In the genomic region with DNA sequence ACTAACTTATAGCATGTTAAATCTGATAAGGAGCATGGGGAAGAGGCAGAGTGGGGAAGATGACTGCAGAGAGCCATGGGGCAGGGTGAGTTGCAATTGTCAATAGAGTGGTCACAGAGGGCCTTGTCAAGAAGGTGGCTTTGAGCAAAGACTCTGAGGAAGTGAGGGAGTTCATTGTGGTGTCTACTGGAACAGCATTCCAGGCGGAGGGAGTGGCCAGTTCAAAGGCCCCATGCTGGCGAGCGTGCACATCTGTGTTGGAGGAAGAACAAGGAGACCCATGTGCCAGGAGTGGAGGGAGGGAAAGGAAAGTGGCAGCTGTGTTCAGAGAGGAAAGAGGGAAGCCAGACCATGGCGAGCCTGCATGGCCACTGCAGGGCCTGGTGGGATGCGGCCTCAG, we compare ENCODE assay signal across 18 cellular contexts. TPM values are rescaled to one million over a fixed set of nuclear protein-coding genes. Genes with fewer than 3 reads are reported as not detected.
A peak's percentile ranks its signal among the peaks of the same experiment; 100 is the strongest.
DNase-seq lines count a peak whose midpoint lies in the region; ATAC-seq, FAIRE-seq and TF ChIP-seq lines count a peak whose summit lies in the region.
"Had no signal": no experiment of that assay in that cellular context is flagged by ENCODE, and none has a peak within 500 bp of the region (broad histone marks: within the 10 kb centered on the region; RNA-seq: fewer than 3 reads in every experiment).

No MANE protein-coding gene starts in this region.

- peaks cover 25% of the 10 kb centered on the region for H3K4me1 Mint-ChIP-seq in Calu3 (ENCODE audit: low read depth, unreplicated experiment)
- peaks cover 17% of the 10 kb centered on the region for H3K4me1 Mint-ChIP-seq in astrocyte (ENCODE audit: low read depth, unreplicated experiment)
- H3K4me1 Mint-ChIP-seq in stimulated activated naive B cell treated with anti-CD40 and anti-IgM and Interleukin-4, amounts not matched to agents 10 μg/mL and 1 μg/mL and 100 μg/mL, for 72 hours, result peaks cover 5 to 10% of the 10 kb centered on the region in 2 donors
- H3K4me1 Mint-ChIP-seq: CD4-positive, alpha-beta memory T cell; IgD-negative memory B cell had no signal

- no peaks in the 10 kb centered on the region for H3K27me3 ChIP-seq in PC-3 (ENCODE audit: low read length)
- peaks cover 4% of the 10 kb centered on the region for H3K27me3 ChIP-seq in astrocyte (ENCODE audit: insufficient read depth, low read length)

- no peak overlapping the region for H3K9ac ChIP-seq in PC-3 (ENCODE audit: low read length)
- H3K9ac ChIP-seq in astrocyte (ENCODE audit: low read length), result no peak overlapping the region

- TF ChIP-seq CTCF in Calu3 (IDR thresholded peaks at IDR 0.05; ENCODE audit: unreplicated experiment) (no peak), PC-3 (conservative IDR thresholded peaks at IDR 0.05; ENCODE audit: low read depth, low read length) (no peak), astrocyte (IDR thresholded peaks at IDR 0.05; ENCODE audit: insufficient read depth, low read depth, low read length) (no peak)

- no peak overlapping the region for H2AFZ ChIP-seq in PC-3 (ENCODE audit: low read length)
- no peak overlapping the region for H2AFZ ChIP-seq in astrocyte (ENCODE audit: low read depth, low read length)

- BruUV-seq in Calu3 (replicated peaks; lab: Mats Ljungman, UMichigan) (no TSS peak), PC-3 (replicated peaks; lab: Mats Ljungman, UMichigan) (no TSS peak)

- no peaks in the 10 kb centered on the region for H3K9me2 ChIP-seq in PC-3 (replicated peaks; ENCODE audit: low read length)

- H3K27me3 Mint-ChIP-seq in Calu3 (ENCODE audit: unreplicated experiment) (no peaks in the 10 kb centered on the region), astrocyte (ENCODE audit: low read depth, unreplicated experiment) (peaks cover 18% of the 10 kb centered on the region)
- peaks cover 0 to 5% of the 10 kb centered on the region in 2 donors for H3K27me3 Mint-ChIP-seq in stimulated activated naive B cell treated with anti-CD40 and anti-IgM and Interleukin-4, amounts not matched to agents 10 μg/mL and 1 μg/mL and 100 μg/mL, for 72 hours

- DNase-seq in Calu3 (peak; percentile 34), PC-3 (no peak), astrocyte (ENCODE audit: low read depth) (no peak), NCI-H2196 treated with DMSO at 0.1 percent for 48 hours (lab: John Stamatoyannopoulos, UW; ENCODE audit: unreplicated experiment) (no peak), NCI-H2171 treated with DMSO at 0.1 percent for 48 hours (lab: John Stamatoyannopoulos, UW) (no peak)
- DNase-seq in stimulated activated naive B cell treated with anti-CD40 and anti-IgM and Interleukin-4, amounts not matched to agents 10 μg/mL and 1 μg/mL and 100 μg/mL, for 72 hours, result no peak
- DNase-seq: ACHN; CD4-positive, alpha-beta memory T cell; DMS153; DND-41; GF-D8 had no signal

- H3K4me2 ChIP-seq in PC-3 (ENCODE audit: low read length) (0 out of 2 replicates have a peak overlapping the region, but pooled peaks have one; percentile 29), astrocyte (ENCODE audit: low read length) (no peak overlapping the region)

- POLR2A ChIA-PET in PC-3 (lab: Charles Lee; ENCODE audit: unreplicated experiment), result no interaction called here

- H3K9me3 Mint-ChIP-seq in Calu3 (ENCODE audit: low read depth, unreplicated experiment) (no peaks in the 10 kb centered on the region), astrocyte (ENCODE audit: unreplicated experiment) (peaks cover 4% of the 10 kb centered on the region)
- H3K9me3 Mint-ChIP-seq in stimulated activated naive B cell treated with anti-CD40 and anti-IgM and Interleukin-4, amounts not matched to agents 10 μg/mL and 1 μg/mL and 100 μg/mL, for 72 hours, result peaks cover 2 to 4% of the 10 kb centered on the region in 2 donors

- no peak overlapping the region for H3K4me3 ChIP-seq in PC-3 (ENCODE audit: low read length)
- no peak overlapping the region for H3K4me3 ChIP-seq in astrocyte (ENCODE audit: insufficient read depth, low read depth, low read length)

- CTCF ChIA-PET in Calu3 (lab: Charles Lee), result interaction anchor here (0.6 kb wide), 1 partner anchor 78 kb away, joined by 3 read pairs; no protein-coding TSS in a partner anchor
- CTCF ChIA-PET in PC-3 (lab: Charles Lee), result no interaction called here

- FAIRE-seq in astrocyte (lab: Jason Lieb, UNC), result no peak
- FAIRE-seq: D721Med, GM19239 had no signal

- intact Hi-C loops in Calu3 (cut with micrococcal nuclease; ENCODE audit: unreplicated experiment), result loop anchor here (10.0 kb wide), 1 partner anchor 73 kb away; no protein-coding TSS in a partner anchor
- intact Hi-C loops in PC-3 (cut with micrococcal nuclease), result no loop called here

- H3K27ac Mint-ChIP-seq in Calu3 (ENCODE audit: unreplicated experiment) (peak overlapping the region; percentile 16), astrocyte (ENCODE audit: unreplicated experiment) (peak overlapping the region; percentile 49)
- peak overlapping the region; percentile 3 for H3K27ac Mint-ChIP-seq in stimulated activated naive B cell treated with anti-CD40 and anti-IgM and Interleukin-4, amounts not matched to agents 10 μg/mL and 1 μg/mL and 100 μg/mL, for 72 hours
- H3K27ac Mint-ChIP-seq: CD4-positive, alpha-beta memory T cell; IgD-negative memory B cell had no signal

- no peaks in the 10 kb centered on the region for H3K9me3 ChIP-seq in PC-3 (ENCODE audit: low read length)
- H3K9me3 ChIP-seq in astrocyte (ENCODE audit: insufficient read depth, low read depth, low read length), result no peaks in the 10 kb centered on the region

- H3K79me2 ChIP-seq in PC-3 (ENCODE audit: low read length) (no peaks in the 10 kb centered on the region), astrocyte (ENCODE audit: insufficient read depth, low read length) (no peaks in the 10 kb centered on the region)

- H3K36me3 Mint-ChIP-seq in Calu3 (ENCODE audit: insufficient read depth, unreplicated experiment), result no peaks in the 10 kb centered on the region
- no peaks in the 10 kb centered on the region for H3K36me3 Mint-ChIP-seq in astrocyte (ENCODE audit: low read depth, unreplicated experiment)
- H3K36me3 Mint-ChIP-seq in stimulated activated naive B cell treated with anti-CD40 and anti-IgM and Interleukin-4, amounts not matched to agents 10 μg/mL and 1 μg/mL and 100 μg/mL, for 72 hours, result peaks cover 2 to 6% of the 10 kb centered on the region in 2 donors
- H3K36me3 Mint-ChIP-seq: CD4-positive, alpha-beta memory T cell; IgD-negative memory B cell had no signal

- ATAC-seq in PC-3, result no peak
- ATAC-seq in stimulated activated naive B cell treated with anti-CD40 and anti-IgM and Interleukin-4, amounts not matched to agents 10 μg/mL and 1 μg/mL and 100 μg/mL, for 72 hours (replicated peaks), result no peak
- no peak for ATAC-seq in GM21360 (IDR thresholded peaks at IDR 0.05; ENCODE audit: unreplicated experiment)

- H3K27ac ChIP-seq in PC-3 (ENCODE audit: low read length), result peak overlapping the region; percentile 61
- H3K27ac ChIP-seq in astrocyte (ENCODE audit: low read depth, low read length), result no peak overlapping the region
- H3K27ac ChIP-seq: C4-2B had no signal

- H3F3A ChIP-seq in PC-3 (ENCODE audit: low read length, unreplicated experiment), result no peaks in the 10 kb centered on the region

- H3K4me3 Mint-ChIP-seq in Calu3 (ENCODE audit: low read depth, unreplicated experiment) (no peak overlapping the region), astrocyte (ENCODE audit: unreplicated experiment) (no peak overlapping the region)
- no peak overlapping the region for H3K4me3 Mint-ChIP-seq in stimulated activated naive B cell treated with anti-CD40 and anti-IgM and Interleukin-4, amounts not matched to agents 10 μg/mL and 1 μg/mL and 100 μg/mL, for 72 hours
- H3K4me3 Mint-ChIP-seq: CD4-positive, alpha-beta memory T cell; IgD-negative memory B cell had no signal

- no peaks in the 10 kb centered on the region for H4K20me1 ChIP-seq in PC-3 (ENCODE audit: low read length)
- no peaks in the 10 kb centered on the region for H4K20me1 ChIP-seq in astrocyte (ENCODE audit: insufficient read depth, low read length)

- H3K36me3 ChIP-seq in PC-3 (ENCODE audit: low read depth, low read length) (no peaks in the 10 kb centered on the region), astrocyte (ENCODE audit: insufficient read depth, low read length) (no peaks in the 10 kb centered on the region)

- H3K4me1 ChIP-seq in PC-3 (ENCODE audit: insufficient read depth, low read length), result peaks cover 26% of the 10 kb centered on the region
- H3K4me1 ChIP-seq in astrocyte (ENCODE audit: insufficient read depth, low read length), result no peaks in the 10 kb centered on the region

RNA-seq across cellular contexts. Expression of a gene that starts 15.8 kb away (rescaled TPM):
- total RNA-seq in Calu3 (2022) (not detected in 2 replicates), PC-3 (2014; rRNA removed) (not detected in 2 replicates), astrocyte (not detected in 2 replicates)
- total RNA-seq: A172; CD4-positive, alpha-beta memory T cell; H4 had no signal
